In the genomic region with DNA sequence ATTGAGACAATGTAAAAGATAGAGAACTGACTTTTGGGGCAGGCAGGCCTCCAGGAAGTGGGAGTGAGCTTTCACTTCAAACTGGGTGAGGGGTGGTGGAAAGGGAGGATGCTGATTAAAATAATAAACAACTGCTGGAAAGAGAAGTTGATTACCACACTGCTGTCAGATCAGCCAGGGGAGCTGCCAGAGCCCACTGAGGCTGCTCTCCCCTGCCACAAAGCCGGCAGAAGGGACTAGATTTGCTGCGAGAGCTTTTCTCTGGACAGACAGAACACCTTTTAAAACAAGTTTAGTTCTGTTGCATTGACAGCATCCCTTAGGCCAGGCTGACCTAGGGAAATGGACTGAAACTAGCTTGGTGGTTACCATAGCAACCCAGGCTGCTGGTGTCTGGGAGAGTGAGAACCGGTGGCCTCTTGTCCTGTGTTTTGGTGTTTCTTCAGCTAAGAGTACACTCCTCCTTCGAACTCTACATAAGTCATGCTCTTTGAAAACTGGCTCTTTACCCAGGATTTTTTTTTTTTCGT, we compare ENCODE assay signal across 1 cellular context.
TF ChIP-seq lines count a peak whose summit lies in the region.

No MANE protein-coding gene starts in this region.

TF ChIP-seq in GM23338, 12 proteins besides CTCF, POLR2A, EP300 and RAD21 (continued from another document):
- TF ChIP-seq, protein P1, sequence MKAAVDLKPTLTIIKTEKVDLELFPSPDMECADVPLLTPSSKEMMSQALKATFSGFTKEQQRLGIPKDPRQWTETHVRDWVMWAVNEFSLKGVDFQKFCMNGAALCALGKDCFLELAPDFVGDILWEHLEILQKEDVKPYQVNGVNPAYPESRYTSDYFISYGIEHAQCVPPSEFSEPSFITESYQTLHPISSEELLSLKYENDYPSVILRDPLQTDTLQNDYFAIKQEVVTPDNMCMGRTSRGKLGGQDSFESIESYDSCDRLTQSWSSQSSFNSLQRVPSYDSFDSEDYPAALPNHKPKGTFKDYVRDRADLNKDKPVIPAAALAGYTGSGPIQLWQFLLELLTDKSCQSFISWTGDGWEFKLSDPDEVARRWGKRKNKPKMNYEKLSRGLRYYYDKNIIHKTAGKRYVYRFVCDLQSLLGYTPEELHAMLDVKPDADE (IDR thresholded peaks at IDR 0.05): no peak
- TF ChIP-seq CREB1 (CRISPR knock-in tag; IDR thresholded peaks at IDR 0.05; ENCODE audit: low read depth): no peak
